10 cellular contexts compared by ENCODE assay signal in genomic region chr15:92817339-92817886, GRCh38.
A peak's percentile ranks its signal among the peaks of the same experiment; 100 is the strongest.
DNase-seq lines count a peak whose midpoint lies in the region; ATAC-seq and TF ChIP-seq lines count a peak whose summit lies in the region.
"Had no signal": no experiment of that assay in that cellular context is flagged by ENCODE, and none has a peak within 500 bp of the region (broad histone marks: within the 10 kb centered on the region; RNA-seq: fewer than 3 reads in every experiment).

No MANE protein-coding gene starts in this region.

- H3K27ac ChIP-seq in breast epithelium (peak overlapping the region in 1 of 2 donors; percentile 93), Panc1 (ENCODE audit: low read length) (peak overlapping the region; percentile 100), temporal lobe (ENCODE audit: low read depth, low read length) (peak overlapping the region; percentile 38)
- H3K27ac ChIP-seq in effector memory CD4-positive, alpha-beta T cell (ENCODE audit: insufficient read depth, low read length, poor library complexity, severe bottlenecking) = peak overlapping the region; percentile 9

- H3K4me3 Mint-ChIP-seq in MCF 10A (ENCODE audit: unreplicated experiment) = no peak overlapping the region

- in situ Hi-C loops in Panc1 (cut with HindIII; ENCODE audit: low pct_unique_long_range_greater_than_20kb, low sequenced_read_pairs) = no loop called here

- no peaks in the 10 kb centered on the region for H3K9me3 Mint-ChIP-seq in MCF 10A (ENCODE audit: unreplicated experiment)

- H3K4me1 Mint-ChIP-seq in MCF 10A (ENCODE audit: insufficient read depth, unreplicated experiment) = peaks cover 25% of the 10 kb centered on the region

- intact Hi-C loops in MCF 10A (cut with micrococcal nuclease) (no loop called here), breast epithelium (cut with DNase I; ENCODE audit: low total_unique reads) (no loop called here), Panc1 (cut with micrococcal nuclease; ENCODE audit: unreplicated experiment) (no loop called here)

- TF ChIP-seq CTCF in MCF 10A (IDR thresholded peaks at IDR 0.05; ENCODE audit: unreplicated experiment) = no peak
- TF ChIP-seq CTCF in breast epithelium (IDR thresholded peaks at IDR 0.05) = no peak
- no peak for TF ChIP-seq CTCF in Panc1 (IDR thresholded peaks at IDR 0.05)

- BruUV-seq in MCF 10A (replicated peaks; lab: Mats Ljungman, UMichigan) (no TSS peak), Panc1 (replicated peaks; lab: Mats Ljungman, UMichigan) (no TSS peak)

- no peaks in the 10 kb centered on the region for H3K9me3 ChIP-seq in breast epithelium
- no peaks in the 10 kb centered on the region for H3K9me3 ChIP-seq in Panc1 (ENCODE audit: control insufficient read depth, insufficient read depth, low read depth, low read length)
- H3K9me3 ChIP-seq in effector memory CD4-positive, alpha-beta T cell (ENCODE audit: control insufficient read depth, low read length) = no peaks in the 10 kb centered on the region

- peaks cover 11% of the 10 kb centered on the region for H3K36me3 Mint-ChIP-seq in MCF 10A (ENCODE audit: insufficient read depth, unreplicated experiment)

- DNase-seq in MCF 10A (ENCODE audit: unreplicated experiment) (no peak), breast epithelium (ENCODE audit: low spot score in 2 of 2) (no peak), Panc1 (ENCODE audit: low read depth, low spot score) (no peak), amniotic stem cell (lab: John Stamatoyannopoulos, UW) (no peak)
- DNase-seq in effector memory CD4-positive, alpha-beta T cell = no peak
- no peak for DNase-seq in stimulated activated CD8-positive, alpha-beta memory T cell treated with anti-CD3 and anti-CD28 coated beads, Interleukin-4, amount 100 ng/mL, for 48 hours
- DNase-seq: cortex of kidney, SHP77 had no signal

- H3K27me3 Mint-ChIP-seq in MCF 10A (ENCODE audit: insufficient read depth, unreplicated experiment) = no peaks in the 10 kb centered on the region

- no peaks in the 10 kb centered on the region for H3K27me3 ChIP-seq in breast epithelium
- no peaks in the 10 kb centered on the region for H3K27me3 ChIP-seq in Panc1 (ENCODE audit: control insufficient read depth, insufficient read depth, low read length)
- no peaks in the 10 kb centered on the region for H3K27me3 ChIP-seq in effector memory CD4-positive, alpha-beta T cell (replicated peaks; ENCODE audit: control insufficient read depth, insufficient read depth, low read length, poor library complexity, severe bottlenecking)

- H3K4me3 ChIP-seq in breast epithelium (no peak overlapping the region), Panc1 (ENCODE audit: low read depth in 2 of 2, low read length in 2 of 2) (0 out of 4 replicates have a peak overlapping the region, but pooled peaks of 1 of the 2 experiments have one; percentile 10)
- H3K4me3 ChIP-seq in effector memory CD4-positive, alpha-beta T cell (ENCODE audit: insufficient read depth, low read depth, low read length, poor library complexity, severe bottlenecking) = no peak overlapping the region

- no peaks in the 10 kb centered on the region for H3K36me3 ChIP-seq in breast epithelium
- no peaks in the 10 kb centered on the region for H3K36me3 ChIP-seq in Panc1 (ENCODE audit: control insufficient read depth, insufficient read depth, low read length)
- H3K36me3 ChIP-seq in effector memory CD4-positive, alpha-beta T cell (ENCODE audit: control insufficient read depth, insufficient read depth, low read length) = no peaks in the 10 kb centered on the region

- CTCF ChIA-PET in MCF 10A (lab: Yijun Ruan, JAX) = interaction anchor here (0.6 kb wide), 1 partner anchor 25 kb away, joined by 3 read pairs; no protein-coding TSS in a partner anchor
- CTCF ChIA-PET in Panc1 (lab: Charles Lee) = no interaction called here

- no peak for TF ChIP-seq POLR2A in breast epithelium (IDR thresholded peaks at IDR 0.05)

- ATAC-seq in Panc1 (no peak), HG02884 (IDR thresholded peaks at IDR 0.05; ENCODE audit: unreplicated experiment) (no peak)

- H3K4me1 ChIP-seq in breast epithelium (peaks cover 0 to 7% of the 10 kb centered on the region in 2 donors), Panc1 (ENCODE audit: control insufficient read depth, insufficient read depth, low read length) (peaks cover 66% of the 10 kb centered on the region)
- H3K4me1 ChIP-seq in effector memory CD4-positive, alpha-beta T cell (ENCODE audit: control insufficient read depth, insufficient read depth, low read length, poor library complexity, severe bottlenecking) = peaks cover 45% of the 10 kb centered on the region

- POLR2A ChIA-PET in MCF 10A (lab: Yijun Ruan, JAX) = interaction anchor here (0.7 to 9.3 kb wide), 10 partner anchors 9 to 91 kb away, joined by 3 to 357 read pairs (median 5); partner anchors contain the start of gene CHD2
- POLR2A ChIA-PET in Panc1 (lab: Charles Lee) = interaction anchor here (0.5 to 1.1 kb wide), 7 partner anchors 14 to 466 kb away, joined by 3 to 8 read pairs (median 4); no protein-coding TSS in a partner anchor

- H3K27ac Mint-ChIP-seq in MCF 10A (ENCODE audit: low read depth, unreplicated experiment) = peak overlapping the region; percentile 32
